Comparison of ENCODE assay signal across 1 cellular context in the genomic region with DNA sequence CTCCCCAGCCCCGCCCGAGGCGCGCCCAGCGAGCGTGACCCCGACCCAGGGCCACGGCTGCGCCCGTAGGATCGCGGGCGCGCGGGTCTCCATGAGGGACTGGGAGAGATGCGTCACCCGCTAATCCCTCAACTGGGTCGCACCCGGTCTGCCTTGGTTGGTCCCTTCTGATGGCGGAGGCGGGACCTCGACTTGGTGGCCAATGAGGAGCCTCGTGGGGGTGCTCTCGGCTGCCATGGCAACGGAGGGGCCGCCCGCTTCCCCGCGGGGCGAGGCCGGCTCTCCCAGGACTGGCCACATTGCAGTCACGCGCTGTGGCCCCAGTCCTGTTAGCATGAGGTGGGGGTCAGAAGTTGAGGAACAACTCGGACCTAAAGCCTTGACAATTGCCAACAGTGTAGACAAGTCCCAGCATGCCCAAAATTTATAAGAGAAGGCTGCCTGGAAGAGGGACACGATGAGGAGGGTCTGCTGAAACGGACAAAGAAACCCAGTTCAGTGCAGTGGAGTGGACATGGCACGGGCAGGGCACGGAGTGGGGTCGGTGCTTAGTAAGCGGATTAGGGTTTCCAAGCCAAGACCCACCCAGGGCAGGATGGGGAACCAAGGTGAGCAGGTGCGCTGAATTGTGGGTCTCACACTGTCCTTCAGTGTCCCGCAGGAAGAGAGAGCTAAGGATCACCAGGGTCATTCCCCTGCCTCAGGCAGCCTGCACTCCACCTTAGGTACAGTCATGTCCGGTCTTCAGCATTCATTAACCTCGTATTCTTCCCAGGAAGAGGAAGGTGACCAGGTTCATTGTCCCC.
TF ChIP-seq lines count a peak whose summit lies in the region.

No MANE protein-coding gene starts in this region.

TF ChIP-seq in K562, 482 proteins besides CTCF, POLR2A, EP300 and RAD21 (continued from another document and continues in another):
- TF ChIP-seq, protein P1, sequence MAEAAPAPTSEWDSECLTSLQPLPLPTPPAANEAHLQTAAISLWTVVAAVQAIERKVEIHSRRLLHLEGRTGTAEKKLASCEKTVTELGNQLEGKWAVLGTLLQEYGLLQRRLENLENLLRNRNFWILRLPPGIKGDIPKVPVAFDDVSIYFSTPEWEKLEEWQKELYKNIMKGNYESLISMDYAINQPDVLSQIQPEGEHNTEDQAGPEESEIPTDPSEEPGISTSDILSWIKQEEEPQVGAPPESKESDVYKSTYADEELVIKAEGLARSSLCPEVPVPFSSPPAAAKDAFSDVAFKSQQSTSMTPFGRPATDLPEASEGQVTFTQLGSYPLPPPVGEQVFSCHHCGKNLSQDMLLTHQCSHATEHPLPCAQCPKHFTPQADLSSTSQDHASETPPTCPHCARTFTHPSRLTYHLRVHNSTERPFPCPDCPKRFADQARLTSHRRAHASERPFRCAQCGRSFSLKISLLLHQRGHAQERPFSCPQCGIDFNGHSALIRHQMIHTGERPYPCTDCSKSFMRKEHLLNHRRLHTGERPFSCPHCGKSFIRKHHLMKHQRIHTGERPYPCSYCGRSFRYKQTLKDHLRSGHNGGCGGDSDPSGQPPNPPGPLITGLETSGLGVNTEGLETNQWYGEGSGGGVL (CRISPR knock-in tag; IDR thresholded peaks at IDR 0.05): no peak
- TF ChIP-seq MED1 (CRISPR knock-in tag; IDR thresholded peaks at IDR 0.05; ENCODE audit: borderline replicate concordance): no peak
- no peak for TF ChIP-seq NFIX (CRISPR knock-in tag; IDR thresholded peaks at IDR 0.05; ENCODE audit: low read depth)
- TF ChIP-seq CTBP1 (IDR thresholded peaks at IDR 0.05; ENCODE audit: borderline replicate concordance): peak; percentile 41; the same call in 1 of the 2 replicates
- TF ChIP-seq ZNF384 (IDR thresholded peaks at IDR 0.05; ENCODE audit: low read depth, low read length): 0 out of 2 replicates have a peak, but pooled peaks have one; percentile 1
- TF ChIP-seq, protein P2, sequence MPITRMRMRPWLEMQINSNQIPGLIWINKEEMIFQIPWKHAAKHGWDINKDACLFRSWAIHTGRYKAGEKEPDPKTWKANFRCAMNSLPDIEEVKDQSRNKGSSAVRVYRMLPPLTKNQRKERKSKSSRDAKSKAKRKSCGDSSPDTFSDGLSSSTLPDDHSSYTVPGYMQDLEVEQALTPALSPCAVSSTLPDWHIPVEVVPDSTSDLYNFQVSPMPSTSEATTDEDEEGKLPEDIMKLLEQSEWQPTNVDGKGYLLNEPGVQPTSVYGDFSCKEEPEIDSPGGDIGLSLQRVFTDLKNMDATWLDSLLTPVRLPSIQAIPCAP (CRISPR knock-in tag; IDR thresholded peaks at IDR 0.05; ENCODE audit: borderline replicate concordance): no peak
- peak; percentile 97 for TF ChIP-seq DMBX1 (CRISPR knock-in tag; IDR thresholded peaks at IDR 0.05; ENCODE audit: borderline replicate concordance)
- 0 out of 2 replicates have a peak, but pooled peaks have one; percentile 53 for TF ChIP-seq IFI16 (CRISPR knock-in tag; IDR thresholded peaks at IDR 0.05)
- no peak for TF ChIP-seq GTF2A2 (tag; IDR thresholded peaks at IDR 0.05)
- peak; percentile 25 to 39; a peak in 1 of 4 replicates for TF ChIP-seq FOXK2 (conservative IDR thresholded peaks at IDR 0.05 in 1 of 2, IDR thresholded peaks at IDR 0.05 in 1 of 2; ENCODE audit: low read depth in 2 of 2)
- TF ChIP-seq EWSR1 (IDR thresholded peaks at IDR 0.05; ENCODE audit: borderline replicate concordance, low read depth, partially characterized antibody): no peak
- TF ChIP-seq KLF13 (tag; IDR thresholded peaks at IDR 0.05; ENCODE audit: borderline replicate concordance, low read depth): peak; percentile 55; the same call in 1 of the 2 replicates
- no peak for TF ChIP-seq CBFA2T2 (conservative IDR thresholded peaks at IDR 0.05)
- TF ChIP-seq FOXM1 (IDR thresholded peaks at IDR 0.05; ENCODE audit: low read depth): no peak
- TF ChIP-seq FOXM1 (CRISPR knock-in tag; IDR thresholded peaks at IDR 0.05; ENCODE audit: low read depth): 0 out of 2 replicates have a peak, but pooled peaks have one; percentile 47
- TF ChIP-seq PHF21A (IDR thresholded peaks at IDR 0.05; ENCODE audit: borderline replicate concordance, low read depth): no peak
- peak; percentile 90 for TF ChIP-seq JUND (IDR thresholded peaks at IDR 0.05; ENCODE audit: borderline replicate concordance, low read depth, low read length)
- TF ChIP-seq JUND (tag; IDR thresholded peaks at IDR 0.05; ENCODE audit: borderline replicate concordance, low read depth, low read length): peak; percentile 57; the same call in 2 of the 3 replicates
- no peak for TF ChIP-seq SMAD2 (IDR thresholded peaks at IDR 0.05; ENCODE audit: low read depth, low read length)
- no peak for TF ChIP-seq TCF7L2 (IDR thresholded peaks at IDR 0.05; ENCODE audit: low read depth, low read length)
- TF ChIP-seq MXI1 (IDR thresholded peaks at IDR 0.05; ENCODE audit: low read depth, low read length): peak; percentile 95
- TF ChIP-seq SMARCE1 (IDR thresholded peaks at IDR 0.05): peak; percentile 48
- no peak for TF ChIP-seq U2AF2 (optimal IDR thresholded peaks at IDR 0.05; ENCODE audit: low read depth, low read length)
- no peak for TF ChIP-seq MCM7 (IDR thresholded peaks at IDR 0.05)
- TF ChIP-seq, protein P3, sequence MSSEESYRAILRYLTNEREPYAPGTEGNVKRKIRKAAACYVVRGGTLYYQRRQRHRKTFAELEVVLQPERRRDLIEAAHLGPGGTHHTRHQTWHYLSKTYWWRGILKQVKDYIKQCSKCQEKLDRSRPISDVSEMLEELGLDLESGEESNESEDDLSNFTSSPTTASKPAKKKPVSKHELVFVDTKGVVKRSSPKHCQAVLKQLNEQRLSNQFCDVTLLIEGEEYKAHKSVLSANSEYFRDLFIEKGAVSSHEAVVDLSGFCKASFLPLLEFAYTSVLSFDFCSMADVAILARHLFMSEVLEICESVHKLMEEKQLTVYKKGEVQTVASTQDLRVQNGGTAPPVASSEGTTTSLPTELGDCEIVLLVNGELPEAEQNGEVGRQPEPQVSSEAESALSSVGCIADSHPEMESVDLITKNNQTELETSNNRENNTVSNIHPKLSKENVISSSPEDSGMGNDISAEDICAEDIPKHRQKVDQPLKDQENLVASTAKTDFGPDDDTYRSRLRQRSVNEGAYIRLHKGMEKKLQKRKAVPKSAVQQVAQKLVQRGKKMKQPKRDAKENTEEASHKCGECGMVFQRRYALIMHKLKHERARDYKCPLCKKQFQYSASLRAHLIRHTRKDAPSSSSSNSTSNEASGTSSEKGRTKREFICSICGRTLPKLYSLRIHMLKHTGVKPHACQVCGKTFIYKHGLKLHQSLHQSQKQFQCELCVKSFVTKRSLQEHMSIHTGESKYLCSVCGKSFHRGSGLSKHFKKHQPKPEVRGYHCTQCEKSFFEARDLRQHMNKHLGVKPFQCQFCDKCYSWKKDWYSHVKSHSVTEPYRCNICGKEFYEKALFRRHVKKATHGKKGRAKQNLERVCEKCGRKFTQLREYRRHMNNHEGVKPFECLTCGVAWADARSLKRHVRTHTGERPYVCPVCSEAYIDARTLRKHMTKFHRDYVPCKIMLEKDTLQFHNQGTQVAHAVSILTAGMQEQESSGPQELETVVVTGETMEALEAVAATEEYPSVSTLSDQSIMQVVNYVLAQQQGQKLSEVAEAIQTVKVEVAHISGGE (CRISPR knock-in tag; IDR thresholded peaks at IDR 0.05): peak in 1 of 3 experiments; percentile 67; a peak in 1 of 6 replicates
- TF ChIP-seq ZKSCAN8 (CRISPR knock-in tag; IDR thresholded peaks at IDR 0.05): peak; percentile 70; the same call in 1 of the 2 replicates
- peak; percentile 2 for TF ChIP-seq RBBP5 (IDR thresholded peaks at IDR 0.05; ENCODE audit: borderline replicate concordance, insufficient read depth, low read length, poor library complexity, severe bottlenecking)
- peak; percentile 85 for TF ChIP-seq ZSCAN29 (IDR thresholded peaks at IDR 0.05)
- no peak for TF ChIP-seq MAFK (IDR thresholded peaks at IDR 0.05; ENCODE audit: low read length)
- TF ChIP-seq ZNF232 (CRISPR knock-in tag; IDR thresholded peaks at IDR 0.05): no peak; the same call in 1 of the 2 replicates
- TF ChIP-seq, protein P4, sequence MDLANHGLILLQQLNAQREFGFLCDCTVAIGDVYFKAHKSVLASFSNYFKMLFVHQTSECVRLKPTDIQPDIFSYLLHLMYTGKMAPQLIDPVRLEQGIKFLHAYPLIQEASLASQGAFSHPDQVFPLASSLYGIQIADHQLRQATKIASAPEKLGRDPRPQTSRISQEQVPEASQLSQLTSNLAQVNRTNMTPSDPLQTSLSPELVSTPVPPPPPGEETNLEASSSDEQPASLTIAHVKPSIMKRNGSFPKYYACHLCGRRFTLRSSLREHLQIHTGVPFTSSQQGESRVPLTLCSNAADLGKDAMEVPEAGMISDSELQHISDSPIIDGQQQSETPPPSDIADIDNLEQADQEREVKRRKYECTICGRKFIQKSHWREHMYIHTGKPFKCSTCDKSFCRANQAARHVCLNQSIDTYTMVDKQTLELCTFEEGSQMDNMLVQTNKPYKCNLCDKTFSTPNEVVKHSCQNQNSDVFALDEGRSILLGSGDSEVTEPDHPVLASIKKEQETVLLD (IDR thresholded peaks at IDR 0.05): peak; percentile 71; the same call in 1 of the 2 replicates
- TF ChIP-seq, protein P5, sequence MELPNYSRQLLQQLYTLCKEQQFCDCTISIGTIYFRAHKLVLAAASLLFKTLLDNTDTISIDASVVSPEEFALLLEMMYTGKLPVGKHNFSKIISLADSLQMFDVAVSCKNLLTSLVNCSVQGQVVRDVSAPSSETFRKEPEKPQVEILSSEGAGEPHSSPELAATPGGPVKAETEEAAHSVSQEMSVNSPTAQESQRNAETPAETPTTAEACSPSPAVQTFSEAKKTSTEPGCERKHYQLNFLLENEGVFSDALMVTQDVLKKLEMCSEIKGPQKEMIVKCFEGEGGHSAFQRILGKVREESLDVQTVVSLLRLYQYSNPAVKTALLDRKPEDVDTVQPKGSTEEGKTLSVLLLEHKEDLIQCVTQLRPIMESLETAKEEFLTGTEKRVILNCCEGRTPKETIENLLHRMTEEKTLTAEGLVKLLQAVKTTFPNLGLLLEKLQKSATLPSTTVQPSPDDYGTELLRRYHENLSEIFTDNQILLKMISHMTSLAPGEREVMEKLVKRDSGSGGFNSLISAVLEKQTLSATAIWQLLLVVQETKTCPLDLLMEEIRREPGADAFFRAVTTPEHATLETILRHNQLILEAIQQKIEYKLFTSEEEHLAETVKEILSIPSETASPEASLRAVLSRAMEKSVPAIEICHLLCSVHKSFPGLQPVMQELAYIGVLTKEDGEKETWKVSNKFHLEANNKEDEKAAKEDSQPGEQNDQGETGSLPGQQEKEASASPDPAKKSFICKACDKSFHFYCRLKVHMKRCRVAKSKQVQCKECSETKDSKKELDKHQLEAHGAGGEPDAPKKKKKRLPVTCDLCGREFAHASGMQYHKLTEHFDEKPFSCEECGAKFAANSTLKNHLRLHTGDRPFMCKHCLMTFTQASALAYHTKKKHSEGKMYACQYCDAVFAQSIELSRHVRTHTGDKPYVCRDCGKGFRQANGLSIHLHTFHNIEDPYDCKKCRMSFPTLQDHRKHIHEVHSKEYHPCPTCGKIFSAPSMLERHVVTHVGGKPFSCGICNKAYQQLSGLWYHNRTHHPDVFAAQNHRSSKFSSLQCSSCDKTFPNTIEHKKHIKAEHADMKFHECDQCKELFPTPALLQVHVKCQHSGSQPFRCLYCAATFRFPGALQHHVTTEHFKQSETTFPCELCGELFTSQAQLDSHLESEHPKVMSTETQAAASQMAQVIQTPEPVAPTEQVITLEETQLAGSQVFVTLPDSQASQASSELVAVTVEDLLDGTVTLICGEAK (IDR thresholded peaks at IDR 0.05): peak; percentile 45; the same call in 1 of the 2 replicates
- TF ChIP-seq, protein P5 (CRISPR knock-in tag; IDR thresholded peaks at IDR 0.05): no peak
- TF ChIP-seq ZNF274 (IDR thresholded peaks at IDR 0.05; ENCODE audit: borderline replicate concordance, low read depth, low read length): no peak
- TF ChIP-seq TCF7 (IDR thresholded peaks at IDR 0.05; ENCODE audit: borderline replicate concordance): no peak
- TF ChIP-seq ZNF41 (CRISPR knock-in tag; conservative IDR thresholded peaks at IDR 0.05): peak; percentile 80; the same call in 1 of the 2 replicates
- no peak for TF ChIP-seq ELF2 (CRISPR knock-in tag; IDR thresholded peaks at IDR 0.05)
- TF ChIP-seq NFYB (IDR thresholded peaks at IDR 0.05; ENCODE audit: extremely low read depth, insufficient read length): peak; percentile 88
- TF ChIP-seq HMGN3 (IDR thresholded peaks at IDR 0.05; ENCODE audit: borderline replicate concordance, extremely low read depth, insufficient read length, low read depth, low read length): peak; percentile 63
- TF ChIP-seq ZNF124 (CRISPR knock-in tag; IDR thresholded peaks at IDR 0.05): no peak
- TF ChIP-seq HDAC6 (IDR thresholded peaks at IDR 0.05; ENCODE audit: low read depth, low read length): no peak
- TF ChIP-seq, protein P6, sequence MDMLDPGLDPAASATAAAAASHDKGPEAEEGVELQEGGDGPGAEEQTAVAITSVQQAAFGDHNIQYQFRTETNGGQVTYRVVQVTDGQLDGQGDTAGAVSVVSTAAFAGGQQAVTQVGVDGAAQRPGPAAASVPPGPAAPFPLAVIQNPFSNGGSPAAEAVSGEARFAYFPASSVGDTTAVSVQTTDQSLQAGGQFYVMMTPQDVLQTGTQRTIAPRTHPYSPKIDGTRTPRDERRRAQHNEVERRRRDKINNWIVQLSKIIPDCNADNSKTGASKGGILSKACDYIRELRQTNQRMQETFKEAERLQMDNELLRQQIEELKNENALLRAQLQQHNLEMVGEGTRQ (CRISPR knock-in tag; IDR thresholded peaks at IDR 0.05): peak; percentile 85
- no peak for TF ChIP-seq STAT5B (CRISPR knock-in tag; IDR thresholded peaks at IDR 0.05)
